16 cellular contexts compared by ENCODE assay signal in genomic region chr7:591856-592628, GRCh38.
"Had no signal": no experiment of that assay in that cellular context is flagged by ENCODE, and none has a peak within 500 bp of the region (broad histone marks: within the 10 kb centered on the region; RNA-seq: fewer than 3 reads in every experiment).

No MANE protein-coding gene starts in this region.

- H3K4me1 ChIP-seq: prostate gland, upper lobe of right lung had no signal

- H3K27me3 Mint-ChIP-seq: activated CD8-positive, alpha-beta T cell treated with anti-CD3 and anti-CD28 coated beads for 36 hours; effector memory CD8-positive, alpha-beta T cell; stimulated activated naive B cell treated with anti-CD40 and anti-IgM and Interleukin-4, amounts not matched to agents 10 μg/mL and 1 μg/mL and 100 μg/mL, for 72 hours had no signal

- H3K4me3 ChIP-seq: lower lobe of right lung, prostate gland, spleen, upper lobe of right lung had no signal

- ATAC-seq: activated CD8-positive, alpha-beta T cell treated with anti-CD3 and anti-CD28 coated beads for 36 hours; effector memory CD8-positive, alpha-beta T cell; lower lobe of right lung; sciatic nerve; upper lobe of right lung had no signal

- DNase-seq: activated CD8-positive, alpha-beta memory T cell treated with anti-CD3 and anti-CD28 coated beads, Interleukin-2, amount 50 U/mL, for 4 hours; activated CD8-positive, alpha-beta T cell treated with anti-CD3 and anti-CD28 coated beads for 36 hours; effector memory CD8-positive, alpha-beta T cell; gastrocnemius medialis; midbrain; spleen; stimulated activated CD4-positive, alpha-beta T cell treated with anti-CD3 and anti-CD28 coated beads, Interleukin-1b, Interleukin-23, amount 100 ng/mL, for 48 hours; stimulated activated naive B cell treated with anti-CD40 and anti-IgM and Interleukin-4, amounts not matched to agents 10 μg/mL and 1 μg/mL and 100 μg/mL, for 72 hours; substantia nigra; T1000; upper lobe of right lung had no signal

- H3K27me3 ChIP-seq: gastrocnemius medialis, spleen, upper lobe of right lung had no signal

- H3K4me3 Mint-ChIP-seq: dendritic cell treated with granulocyte-macrophage colony-stimulating factor and Interleukin-4, amounts not matched to agents 40 ng/mL and 50 ng/mL, for 4 days had no signal

- H3K27ac ChIP-seq: epithelial cell of prostate, lower lobe of right lung, upper lobe of right lung had no signal

- H3K9me3 ChIP-seq: gastrocnemius medialis, lower lobe of right lung, prostate gland, upper lobe of right lung had no signal

- H3K36me3 ChIP-seq: gastrocnemius medialis, lower lobe of right lung, prostate gland, upper lobe of right lung had no signal
